In the genomic region with DNA sequence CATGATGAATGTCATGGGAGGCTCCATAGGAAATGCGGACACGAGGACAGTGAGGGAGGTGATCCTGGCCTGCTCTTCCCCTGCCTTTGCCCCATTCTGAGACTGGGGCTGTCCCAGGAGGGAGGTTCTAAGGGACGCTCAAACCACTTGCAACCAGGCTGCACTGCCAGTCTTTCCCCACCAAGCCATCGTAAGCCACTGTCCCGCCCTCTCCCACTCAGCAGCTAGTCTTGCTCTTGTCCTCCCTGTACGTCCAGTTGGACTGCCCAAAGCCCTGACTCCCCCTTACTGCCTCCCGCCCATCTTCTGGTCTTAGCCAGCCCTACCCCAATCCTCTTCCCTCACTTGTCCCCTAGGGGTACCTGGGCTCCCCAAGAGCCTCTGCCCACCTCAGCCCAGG, we compare ENCODE assay signal across 15 cellular contexts.
DNase-seq lines count a peak whose midpoint lies in the region; ATAC-seq and TF ChIP-seq lines count a peak whose summit lies in the region.
"Had no signal": no experiment of that assay in that cellular context is flagged by ENCODE, and none has a peak within 500 bp of the region (broad histone marks: within the 10 kb centered on the region; RNA-seq: fewer than 3 reads in every experiment).

No MANE protein-coding gene starts in this region.

- intact Hi-C loops in natural killer cell (cut with micrococcal nuclease): no loop called here
- intact Hi-C loops in esophagus muscularis mucosa (cut with DNase I): no loop called here
- intact Hi-C loops in activated T-helper 1 cell treated with anti-CD3 and anti-CD28 coated beads, Interleukin-12 subunit alpha, Interleukin-12 subunit beta, Interleukin-2, Interleukin-4 antibody, amounts not matched to agents 30 ng/mL and 10 ng/mL and 1 ng/mL, durations not matched to agents 14 hours and 24 hours and 36 hours (cut with micrococcal nuclease): no loop called here

- H3K9me3 ChIP-seq in esophagus muscularis mucosa: no peaks in the 10 kb centered on the region

- H3K4me1 Mint-ChIP-seq in natural killer cell treated with Interleukin-12 subunit alpha and Interleukin-12 subunit beta and Interleukin-15 and Interleukin-18, amount 100 ng/mL, for 72 hours (ENCODE audit: low read depth in 2 of 2): no peaks in the 10 kb centered on the region
- H3K4me1 Mint-ChIP-seq in natural killer cell (no peaks in the 10 kb centered on the region), osteocyte (ENCODE audit: unreplicated experiment) (no peaks in the 10 kb centered on the region)
- H3K4me1 Mint-ChIP-seq in activated T-helper 1 cell treated with anti-CD3 and anti-CD28 coated beads, Interleukin-12 subunit alpha, Interleukin-12 subunit beta, Interleukin-2, Interleukin-4 antibody, amounts not matched to agents 30 ng/mL and 10 ng/mL and 1 ng/mL, durations not matched to agents 14 hours and 24 hours and 36 hours (ENCODE audit: low read depth): no peaks in the 10 kb centered on the region
- H3K4me1 Mint-ChIP-seq: CD4-positive, CD25-positive, alpha-beta regulatory T cell had no signal

- H3K4me3 Mint-ChIP-seq in natural killer cell treated with Interleukin-12 subunit alpha and Interleukin-12 subunit beta and Interleukin-15 and Interleukin-18, amount 100 ng/mL, for 72 hours: no peak overlapping the region
- H3K4me3 Mint-ChIP-seq in natural killer cell (no peak overlapping the region), osteocyte (ENCODE audit: unreplicated experiment) (no peak overlapping the region)
- no peak overlapping the region for H3K4me3 Mint-ChIP-seq in activated T-helper 1 cell treated with anti-CD3 and anti-CD28 coated beads, Interleukin-12 subunit alpha, Interleukin-12 subunit beta, Interleukin-2, Interleukin-4 antibody, amounts not matched to agents 30 ng/mL and 10 ng/mL and 1 ng/mL, durations not matched to agents 14 hours and 24 hours and 36 hours
- H3K4me3 Mint-ChIP-seq: CD4-positive, CD25-positive, alpha-beta regulatory T cell; HFFc6 had no signal

- no peaks in the 10 kb centered on the region for H3K4me1 ChIP-seq in esophagus muscularis mucosa
- H3K4me1 ChIP-seq: BLaER1 treated with 17β-estradiol and CSF1 and Interleukin-3, amounts not matched to agents 10 nM and 100 nM had no signal

- no peak for TF ChIP-seq EP300 in esophagus muscularis mucosa (IDR thresholded peaks at IDR 0.05)

- no peak overlapping the region for H3K27ac ChIP-seq in esophagus muscularis mucosa (replicated peaks in 1 of 4)
- H3K27ac ChIP-seq: BLaER1 treated with 17β-estradiol and CSF1 and Interleukin-3, amounts not matched to agents 10 nM and 100 nM; HL-60 had no signal

- H3K9me3 Mint-ChIP-seq in natural killer cell treated with Interleukin-12 subunit alpha and Interleukin-12 subunit beta and Interleukin-15 and Interleukin-18, amount 100 ng/mL, for 72 hours: no peaks in the 10 kb centered on the region
- H3K9me3 Mint-ChIP-seq in natural killer cell (no peaks in the 10 kb centered on the region), osteocyte (ENCODE audit: unreplicated experiment) (no peaks in the 10 kb centered on the region)
- no peaks in the 10 kb centered on the region for H3K9me3 Mint-ChIP-seq in activated T-helper 1 cell treated with anti-CD3 and anti-CD28 coated beads, Interleukin-12 subunit alpha, Interleukin-12 subunit beta, Interleukin-2, Interleukin-4 antibody, amounts not matched to agents 30 ng/mL and 10 ng/mL and 1 ng/mL, durations not matched to agents 14 hours and 24 hours and 36 hours
- H3K9me3 Mint-ChIP-seq: HFFc6 had no signal

- no peak for DNase-seq in natural killer cell treated with Interleukin-12 subunit alpha and Interleukin-12 subunit beta and Interleukin-15 and Interleukin-18, amount 100 ng/mL, for 72 hours (ENCODE audit: low spot score)
- no peak for DNase-seq in natural killer cell
- peak; percentile 72 for DNase-seq in esophagus muscularis mucosa (ENCODE audit: extremely low spot score)
- DNase-seq in osteocyte (ENCODE audit: extremely low spot score, unreplicated experiment): peak; percentile 75
- DNase-seq in activated T-helper 1 cell treated with anti-CD3 and anti-CD28 coated beads, Interleukin-12 subunit alpha, Interleukin-12 subunit beta, Interleukin-2, Interleukin-4 antibody, amounts not matched to agents 30 ng/mL and 10 ng/mL and 1 ng/mL, durations not matched to agents 14 hours and 24 hours and 36 hours (ENCODE audit: low spot score): no peak
- no peak for DNase-seq in Kasumi-1 (lab: John Stamatoyannopoulos, UW)
- DNase-seq: ACHN; CD4-positive, CD25-positive, alpha-beta regulatory T cell; DMS53; GF-D8; HCEC 1CT; HFFc6 had no signal

- H3K27me3 Mint-ChIP-seq in natural killer cell treated with Interleukin-12 subunit alpha and Interleukin-12 subunit beta and Interleukin-15 and Interleukin-18, amount 100 ng/mL, for 72 hours: peaks cover 3 to 16% of the 10 kb centered on the region in 2 donors
- peaks cover 1 to 6% of the 10 kb centered on the region in 2 donors for H3K27me3 Mint-ChIP-seq in natural killer cell (ENCODE audit: low read depth in 2 of 2)
- H3K27me3 Mint-ChIP-seq in osteocyte (ENCODE audit: unreplicated experiment): peaks cover 7% of the 10 kb centered on the region
- H3K27me3 Mint-ChIP-seq in activated T-helper 1 cell treated with anti-CD3 and anti-CD28 coated beads, Interleukin-12 subunit alpha, Interleukin-12 subunit beta, Interleukin-2, Interleukin-4 antibody, amounts not matched to agents 30 ng/mL and 10 ng/mL and 1 ng/mL, durations not matched to agents 14 hours and 24 hours and 36 hours (ENCODE audit: insufficient read depth): peaks cover 6% of the 10 kb centered on the region

- H3K36me3 Mint-ChIP-seq in natural killer cell treated with Interleukin-12 subunit alpha and Interleukin-12 subunit beta and Interleukin-15 and Interleukin-18, amount 100 ng/mL, for 72 hours: no peaks in the 10 kb centered on the region
- H3K36me3 Mint-ChIP-seq in natural killer cell (no peaks in the 10 kb centered on the region), osteocyte (ENCODE audit: unreplicated experiment) (no peaks in the 10 kb centered on the region)
- no peaks in the 10 kb centered on the region for H3K36me3 Mint-ChIP-seq in activated T-helper 1 cell treated with anti-CD3 and anti-CD28 coated beads, Interleukin-12 subunit alpha, Interleukin-12 subunit beta, Interleukin-2, Interleukin-4 antibody, amounts not matched to agents 30 ng/mL and 10 ng/mL and 1 ng/mL, durations not matched to agents 14 hours and 24 hours and 36 hours (ENCODE audit: low read depth)
- H3K36me3 Mint-ChIP-seq: CD4-positive, CD25-positive, alpha-beta regulatory T cell had no signal

- H3K27me3 ChIP-seq in esophagus muscularis mucosa: peaks cover 0 to 14% (median 0%) of the 10 kb centered on the region in 4 donors
- H3K27me3 ChIP-seq: BLaER1 treated with 17β-estradiol and CSF1 and Interleukin-3, amounts not matched to agents 10 nM and 100 nM had no signal

- no peak overlapping the region for H3K4me3 ChIP-seq in esophagus muscularis mucosa
- H3K4me3 ChIP-seq: BLaER1 treated with 17β-estradiol and CSF1 and Interleukin-3, amounts not matched to agents 10 nM and 100 nM had no signal

- TF ChIP-seq CTCF in natural killer cell (IDR thresholded peaks at IDR 0.05): no peak
- no peak for TF ChIP-seq CTCF in esophagus muscularis mucosa (IDR thresholded peaks at IDR 0.05)
- no peak for TF ChIP-seq CTCF in osteocyte (IDR thresholded peaks at IDR 0.05)

- no peaks in the 10 kb centered on the region for H3K36me3 ChIP-seq in esophagus muscularis mucosa
- H3K36me3 ChIP-seq: BLaER1 treated with 17β-estradiol and CSF1 and Interleukin-3, amounts not matched to agents 10 nM and 100 nM had no signal

- WGBS in esophagus muscularis mucosa: 89% methylated on average over 7 of the region's 7 CpGs

- no peak for TF ChIP-seq POLR2A in esophagus muscularis mucosa (IDR thresholded peaks at IDR 0.05; ENCODE audit: low read depth)

- peak; percentile 9 to 37 for ATAC-seq in natural killer cell treated with Interleukin-12 subunit alpha and Interleukin-12 subunit beta and Interleukin-15 and Interleukin-18, amount 100 ng/mL, for 72 hours
- ATAC-seq in natural killer cell (no peak), HG03039 (IDR thresholded peaks at IDR 0.05; ENCODE audit: unreplicated experiment) (no peak)

- H3K27ac Mint-ChIP-seq in natural killer cell treated with Interleukin-12 subunit alpha and Interleukin-12 subunit beta and Interleukin-15 and Interleukin-18, amount 100 ng/mL, for 72 hours: no peak overlapping the region
- H3K27ac Mint-ChIP-seq in natural killer cell (no peak overlapping the region), osteocyte (ENCODE audit: unreplicated experiment) (no peak overlapping the region)
- H3K27ac Mint-ChIP-seq in activated T-helper 1 cell treated with anti-CD3 and anti-CD28 coated beads, Interleukin-12 subunit alpha, Interleukin-12 subunit beta, Interleukin-2, Interleukin-4 antibody, amounts not matched to agents 30 ng/mL and 10 ng/mL and 1 ng/mL, durations not matched to agents 14 hours and 24 hours and 36 hours: no peak overlapping the region
- H3K27ac Mint-ChIP-seq: CD4-positive, CD25-positive, alpha-beta regulatory T cell; HFFc6 had no signal

Comparison
In these comparisons a context has a peak if more than half of its experiments do, and no peak if none do; other contexts are left out.
1. ATAC-seq: peak in natural killer cell treated with Interleukin-12 subunit alpha and Interleukin-12 subunit beta and Interleukin-15 and Interleukin-18, amount 100 ng/mL, for 72 hours (2 of 2); none in natural killer cell (0 of 3) and HG03039 (single experiment).
2. DNase-seq: peak in esophagus muscularis mucosa (single experiment) and osteocyte (single experiment); none in natural killer cell treated with Interleukin-12 subunit alpha and Interleukin-12 subunit beta and Interleukin-15 and Interleukin-18, amount 100 ng/mL, for 72 hours (single experiment), natural killer cell (single experiment), activated T-helper 1 cell treated with anti-CD3 and anti-CD28 coated beads, Interleukin-12 subunit alpha, Interleukin-12 subunit beta, Interleukin-2, Interleukin-4 antibody, amounts not matched to agents 30 ng/mL and 10 ng/mL and 1 ng/mL, durations not matched to agents 14 hours and 24 hours and 36 hours (single experiment) and Kasumi-1 (0 of 2).